ENCODE assay signal across 17 cellular contexts in genomic region chr5:135379052-135379654, GRCh38.
DNase-seq lines count a peak whose midpoint lies in the region; ATAC-seq and TF ChIP-seq lines count a peak whose summit lies in the region.
"Had no signal": no experiment of that assay in that cellular context is flagged by ENCODE, and none has a peak within 500 bp of the region (broad histone marks: within the 10 kb centered on the region; RNA-seq: fewer than 3 reads in every experiment).

No MANE protein-coding gene starts in this region.

- ATAC-seq in HG02884 (IDR thresholded peaks at IDR 0.05; ENCODE audit: unreplicated experiment), result no peak

- H3K27ac ChIP-seq in BLaER1 (peak overlapping the region; percentile 76), KOPT-K1 (ENCODE audit: low read depth, low read length, poor library complexity, severe bottlenecking) (peak overlapping the region; percentile 67), caudate nucleus (ENCODE audit: low read depth, low read length) (peak overlapping the region; percentile 63)
- H3K27ac ChIP-seq: colonic mucosa, right lobe of liver, VCaP had no signal

- TF ChIP-seq CTCF in nephron (IDR thresholded peaks at IDR 0.05; ENCODE audit: unreplicated experiment in 3 of 3), result no peak

- H3K9me3 ChIP-seq in BLaER1 (no peaks in the 10 kb centered on the region), KOPT-K1 (ENCODE audit: insufficient read depth, low read length, poor library complexity, severe bottlenecking) (no peaks in the 10 kb centered on the region)
- H3K9me3 ChIP-seq: colonic mucosa, Peyer's patch, right lobe of liver had no signal

- DNase-seq in caudate nucleus (lab: John Stamatoyannopoulos, UW), result peak in 17 of 61 donors; percentile 18 to 83 (median 41)
- no peak for DNase-seq in RPMI8226
- DNase-seq in DMS53 treated with DMSO at 0.1 percent for 48 hours (lab: John Stamatoyannopoulos, UW; ENCODE audit: unreplicated experiment), result no peak
- DNase-seq in NK-92 treated with Interleukin-12 subunit alpha and Interleukin-12 subunit beta, amount 100 ng/mL, for 24 hours (lab: John Stamatoyannopoulos, UW), result no peak
- DNase-seq: CD8-positive, alpha-beta memory T cell; colonic mucosa; H7; KG1; mesendoderm; NCI-H2171; Peyer's patch; right lobe of liver had no signal

- H3K9me3 Mint-ChIP-seq in nephron, result no peaks in the 10 kb centered on the region
- H3K9me3 Mint-ChIP-seq: CD8-positive, alpha-beta memory T cell had no signal

- H4K20me1 ChIP-seq in BLaER1, result peaks cover 100% of the 10 kb centered on the region

- peaks cover 92% of the 10 kb centered on the region for H3K36me3 ChIP-seq in BLaER1
- H3K36me3 ChIP-seq in KOPT-K1 (ENCODE audit: insufficient read depth, low read length), result peaks cover 100% of the 10 kb centered on the region

- H3K4me1 Mint-ChIP-seq in nephron, result peaks cover 52% of the 10 kb centered on the region

- peak overlapping the region; percentile 51; the same call in 1 of the 2 replicates for H3K9ac ChIP-seq in BLaER1

- H3K4me2 ChIP-seq in BLaER1, result peak overlapping the region; percentile 91

- H3K27ac Mint-ChIP-seq in nephron, result peak overlapping the region; percentile 25 to 59 (median 25)

- peaks cover 100% of the 10 kb centered on the region for H3K4me1 ChIP-seq in BLaER1
- H3K4me1 ChIP-seq: colonic mucosa, right lobe of liver had no signal

- H3K27me3 ChIP-seq in BLaER1, result no peaks in the 10 kb centered on the region
- H3K27me3 ChIP-seq: colonic mucosa, Peyer's patch, right lobe of liver had no signal

- no peak overlapping the region for H3K4me3 Mint-ChIP-seq in nephron
- H3K4me3 Mint-ChIP-seq: CD8-positive, alpha-beta memory T cell had no signal

- peaks cover 76% of the 10 kb centered on the region for H3K36me3 Mint-ChIP-seq in nephron (ENCODE audit: low read depth)

- no peak overlapping the region for H3K4me3 ChIP-seq in BLaER1
- H3K4me3 ChIP-seq: colonic mucosa, Peyer's patch, right lobe of liver had no signal

- H3K27me3 Mint-ChIP-seq in nephron (ENCODE audit: low read depth), result no peaks in the 10 kb centered on the region
- H3K27me3 Mint-ChIP-seq: CD8-positive, alpha-beta memory T cell had no signal
